ENCODE assay signal across 1 cellular context in the genomic region with DNA sequence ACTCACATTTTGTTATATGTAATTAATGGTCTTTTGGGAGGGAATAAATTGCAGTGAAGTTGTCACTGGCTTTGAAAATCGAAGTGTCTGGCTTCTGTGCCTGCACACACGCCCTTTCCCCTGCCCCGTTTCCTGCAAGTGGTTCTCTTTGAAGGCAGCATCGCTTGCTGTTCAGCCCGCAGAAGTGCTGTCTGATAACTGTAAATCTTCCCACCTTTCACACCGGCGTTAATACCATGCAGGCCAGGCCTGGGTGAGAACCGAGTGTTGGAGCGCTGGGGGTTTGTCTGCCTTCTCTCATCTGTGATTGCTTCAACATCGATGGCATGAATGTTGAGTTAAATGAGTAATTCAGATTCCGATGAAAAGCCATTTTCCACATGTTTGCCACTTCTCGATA.
TF ChIP-seq lines count a peak whose summit lies in the region.

No MANE protein-coding gene starts in this region.

TF ChIP-seq in SK-N-SH treated with all-trans-retinoic acid at 6 μM for 48 hours, 23 proteins besides CTCF, POLR2A, EP300 and RAD21 (continued from another document):
- TF ChIP-seq TSHZ2 (CRISPR knock-in tag; IDR thresholded peaks at IDR 0.05) (no peak), PPARA (CRISPR knock-in tag; IDR thresholded peaks at IDR 0.05; ENCODE audit: borderline replicate concordance) (no peak), ZNF565 (CRISPR knock-in tag; conservative IDR thresholded peaks at IDR 0.05; ENCODE audit: low read depth) (no peak)
- TF ChIP-seq, protein P1, sequence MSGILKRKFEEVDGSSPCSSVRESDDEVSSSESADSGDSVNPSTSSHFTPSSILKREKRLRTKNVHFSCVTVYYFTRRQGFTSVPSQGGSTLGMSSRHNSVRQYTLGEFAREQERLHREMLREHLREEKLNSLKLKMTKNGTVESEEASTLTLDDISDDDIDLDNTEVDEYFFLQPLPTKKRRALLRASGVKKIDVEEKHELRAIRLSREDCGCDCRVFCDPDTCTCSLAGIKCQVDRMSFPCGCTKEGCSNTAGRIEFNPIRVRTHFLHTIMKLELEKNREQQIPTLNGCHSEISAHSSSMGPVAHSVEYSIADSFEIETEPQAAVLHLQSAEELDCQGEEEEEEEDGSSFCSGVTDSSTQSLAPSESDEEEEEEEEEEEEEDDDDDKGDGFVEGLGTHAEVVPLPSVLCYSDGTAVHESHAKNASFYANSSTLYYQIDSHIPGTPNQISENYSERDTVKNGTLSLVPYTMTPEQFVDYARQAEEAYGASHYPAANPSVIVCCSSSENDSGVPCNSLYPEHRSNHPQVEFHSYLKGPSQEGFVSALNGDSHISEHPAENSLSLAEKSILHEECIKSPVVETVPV (CRISPR knock-in tag; IDR thresholded peaks at IDR 0.05): no peak
